ENCODE assay signal across 8 cellular contexts in the genomic region with DNA sequence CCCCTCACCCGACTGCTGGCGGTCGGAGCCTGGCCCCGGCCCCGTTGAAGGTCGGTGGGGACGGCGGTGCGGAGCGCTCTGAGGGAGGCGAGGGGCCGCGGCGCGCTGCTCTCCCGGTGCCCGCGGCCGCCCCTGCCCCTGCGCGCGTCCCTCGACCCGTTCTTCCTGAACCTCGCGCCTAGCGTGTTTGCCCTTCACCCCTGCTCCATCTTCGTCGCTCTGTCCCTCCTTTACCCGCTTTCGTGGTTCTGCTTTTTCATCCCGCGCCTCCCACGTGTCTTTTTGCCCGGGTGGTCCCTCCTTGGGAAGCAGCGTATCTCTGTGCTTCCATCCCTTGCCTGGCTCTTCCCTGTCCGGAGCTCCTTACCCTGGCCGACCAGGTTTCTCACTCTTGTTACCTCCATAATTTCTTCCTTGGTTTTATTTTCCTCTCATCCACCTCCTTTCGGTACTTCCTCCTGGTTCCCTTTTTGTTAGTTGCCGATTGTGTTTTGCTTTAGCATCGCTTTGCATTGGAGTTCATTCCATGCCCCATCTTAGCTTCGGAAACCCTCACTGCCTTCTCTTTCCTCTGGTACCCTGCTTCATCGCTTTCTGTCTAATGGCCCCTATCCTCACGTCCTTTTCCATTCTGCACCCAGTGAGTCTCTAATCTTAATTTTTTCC. TPM values are rescaled to one million over a fixed set of nuclear protein-coding genes. Genes with fewer than 3 reads are reported as not detected.
DNase-seq lines count a peak whose midpoint lies in the region; ATAC-seq and TF ChIP-seq lines count a peak whose summit lies in the region.

No MANE protein-coding gene starts in this region.

- H3K4me1 Mint-ChIP-seq in CD4-positive, CD25-positive, alpha-beta regulatory T cell = peaks cover 13 to 29% (median 22%) of the 10 kb centered on the region in 4 donors
- peaks cover 28% of the 10 kb centered on the region for H3K4me1 Mint-ChIP-seq in stimulated activated naive CD8-positive, alpha-beta T cell treated with anti-CD3 and anti-CD28 coated beads, Interleukin-15, Interleukin-2, amounts not matched to agents 100 ng/mL and 50 ng/mL, for 24 hours (ENCODE audit: low read depth)

- peak in 1 of 2 donors; percentile 5 for ATAC-seq in CD4-positive, CD25-positive, alpha-beta regulatory T cell (ENCODE audit: low read depth in 2 of 2)
- ATAC-seq in GM18868 (IDR thresholded peaks at IDR 0.05; ENCODE audit: unreplicated experiment) (peak; percentile 15), HG03135 (IDR thresholded peaks at IDR 0.05; ENCODE audit: unreplicated experiment) (peak; percentile 30)

- DNase-seq in CD4-positive, CD25-positive, alpha-beta regulatory T cell = peak in 2 of 3 donors; percentile 12 to 27
- peak in 31 of 61 donors; percentile 2 to 66 (median 32) for DNase-seq in caudate nucleus (lab: John Stamatoyannopoulos, UW)
- DNase-seq in kidney tubule cell (ENCODE audit: low spot score) = peak; percentile 6
- DNase-seq in stimulated activated CD8-positive, alpha-beta memory T cell treated with anti-CD3 and anti-CD28 coated beads, Interleukin-4, amount 100 ng/mL, for 48 hours = no peak

- peak overlapping the region; percentile 80 to 92 (median 83) for H3K27ac Mint-ChIP-seq in CD4-positive, CD25-positive, alpha-beta regulatory T cell
- peak overlapping the region; percentile 95 for H3K27ac Mint-ChIP-seq in stimulated activated naive CD8-positive, alpha-beta T cell treated with anti-CD3 and anti-CD28 coated beads, Interleukin-15, Interleukin-2, amounts not matched to agents 100 ng/mL and 50 ng/mL, for 24 hours

- H3K36me3 Mint-ChIP-seq in CD4-positive, CD25-positive, alpha-beta regulatory T cell = peaks cover 6% of the 10 kb centered on the region
- no peaks in the 10 kb centered on the region for H3K36me3 Mint-ChIP-seq in stimulated activated naive CD8-positive, alpha-beta T cell treated with anti-CD3 and anti-CD28 coated beads, Interleukin-15, Interleukin-2, amounts not matched to agents 100 ng/mL and 50 ng/mL, for 24 hours (ENCODE audit: low read depth)

- peaks cover 23% of the 10 kb centered on the region for H3K4me1 ChIP-seq in CD4-positive, CD25-positive, alpha-beta regulatory T cell (ENCODE audit: control insufficient read depth, insufficient read depth, low read length, poor library complexity, severe bottlenecking)

- no peaks in the 10 kb centered on the region for H3K9me3 Mint-ChIP-seq in CD4-positive, CD25-positive, alpha-beta regulatory T cell
- no peaks in the 10 kb centered on the region for H3K9me3 Mint-ChIP-seq in stimulated activated naive CD8-positive, alpha-beta T cell treated with anti-CD3 and anti-CD28 coated beads, Interleukin-15, Interleukin-2, amounts not matched to agents 100 ng/mL and 50 ng/mL, for 24 hours

- H3K4me3 Mint-ChIP-seq in CD4-positive, CD25-positive, alpha-beta regulatory T cell = peak overlapping the region; percentile 89 to 99 (median 94)
- peak overlapping the region; percentile 95 for H3K4me3 Mint-ChIP-seq in stimulated activated naive CD8-positive, alpha-beta T cell treated with anti-CD3 and anti-CD28 coated beads, Interleukin-15, Interleukin-2, amounts not matched to agents 100 ng/mL and 50 ng/mL, for 24 hours

- H3K27me3 ChIP-seq in CD4-positive, CD25-positive, alpha-beta regulatory T cell (ENCODE audit: control insufficient read depth, insufficient read depth, low read length) = no peaks in the 10 kb centered on the region

- H3K36me3 ChIP-seq in CD4-positive, CD25-positive, alpha-beta regulatory T cell (ENCODE audit: control insufficient read depth, insufficient read depth, low read length) = peaks cover 4% of the 10 kb centered on the region

- H3K27ac ChIP-seq in CD4-positive, CD25-positive, alpha-beta regulatory T cell (ENCODE audit: insufficient read depth, low read length, poor library complexity, severe bottlenecking) = peak overlapping the region; percentile 79
- peak overlapping the region; percentile 75 for H3K27ac ChIP-seq in caudate nucleus (ENCODE audit: low read depth, low read length)

- no peaks in the 10 kb centered on the region for H3K9me3 ChIP-seq in CD4-positive, CD25-positive, alpha-beta regulatory T cell (ENCODE audit: control insufficient read depth in 2 of 2, low read length in 2 of 2)

- peak overlapping the region; percentile 95 for H3K4me3 ChIP-seq in CD4-positive, CD25-positive, alpha-beta regulatory T cell (ENCODE audit: low read depth, low read length)

- H3K27me3 Mint-ChIP-seq in CD4-positive, CD25-positive, alpha-beta regulatory T cell = peaks cover 13% of the 10 kb centered on the region
- peaks cover 9% of the 10 kb centered on the region for H3K27me3 Mint-ChIP-seq in stimulated activated naive CD8-positive, alpha-beta T cell treated with anti-CD3 and anti-CD28 coated beads, Interleukin-15, Interleukin-2, amounts not matched to agents 100 ng/mL and 50 ng/mL, for 24 hours

TF ChIP-seq in PFSK-1, 5 proteins besides CTCF, POLR2A, EP300 and RAD21:
- TF ChIP-seq, protein P1, sequence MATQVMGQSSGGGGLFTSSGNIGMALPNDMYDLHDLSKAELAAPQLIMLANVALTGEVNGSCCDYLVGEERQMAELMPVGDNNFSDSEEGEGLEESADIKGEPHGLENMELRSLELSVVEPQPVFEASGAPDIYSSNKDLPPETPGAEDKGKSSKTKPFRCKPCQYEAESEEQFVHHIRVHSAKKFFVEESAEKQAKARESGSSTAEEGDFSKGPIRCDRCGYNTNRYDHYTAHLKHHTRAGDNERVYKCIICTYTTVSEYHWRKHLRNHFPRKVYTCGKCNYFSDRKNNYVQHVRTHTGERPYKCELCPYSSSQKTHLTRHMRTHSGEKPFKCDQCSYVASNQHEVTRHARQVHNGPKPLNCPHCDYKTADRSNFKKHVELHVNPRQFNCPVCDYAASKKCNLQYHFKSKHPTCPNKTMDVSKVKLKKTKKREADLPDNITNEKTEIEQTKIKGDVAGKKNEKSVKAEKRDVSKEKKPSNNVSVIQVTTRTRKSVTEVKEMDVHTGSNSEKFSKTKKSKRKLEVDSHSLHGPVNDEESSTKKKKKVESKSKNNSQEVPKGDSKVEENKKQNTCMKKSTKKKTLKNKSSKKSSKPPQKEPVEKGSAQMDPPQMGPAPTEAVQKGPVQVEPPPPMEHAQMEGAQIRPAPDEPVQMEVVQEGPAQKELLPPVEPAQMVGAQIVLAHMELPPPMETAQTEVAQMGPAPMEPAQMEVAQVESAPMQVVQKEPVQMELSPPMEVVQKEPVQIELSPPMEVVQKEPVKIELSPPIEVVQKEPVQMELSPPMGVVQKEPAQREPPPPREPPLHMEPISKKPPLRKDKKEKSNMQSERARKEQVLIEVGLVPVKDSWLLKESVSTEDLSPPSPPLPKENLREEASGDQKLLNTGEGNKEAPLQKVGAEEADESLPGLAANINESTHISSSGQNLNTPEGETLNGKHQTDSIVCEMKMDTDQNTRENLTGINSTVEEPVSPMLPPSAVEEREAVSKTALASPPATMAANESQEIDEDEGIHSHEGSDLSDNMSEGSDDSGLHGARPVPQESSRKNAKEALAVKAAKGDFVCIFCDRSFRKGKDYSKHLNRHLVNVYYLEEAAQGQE (IDR thresholded peaks at IDR 0.05; ENCODE audit: insufficient read depth in 1 of 2, low read depth in 2 of 2, low read length in 2 of 2) = no peak
- TF ChIP-seq FOXP2 (optimal IDR thresholded peaks at IDR 0.05; ENCODE audit: borderline replicate concordance, extremely low read depth, extremely low read length, insufficient read depth) = no peak
- 0 out of 2 replicates have a peak, but pooled peaks have one; percentile 56 for TF ChIP-seq SIN3A (IDR thresholded peaks at IDR 0.05; ENCODE audit: borderline replicate concordance, insufficient read depth, low read length)
- no peak for TF ChIP-seq POLR2AphosphoS5 (IDR thresholded peaks at IDR 0.05; ENCODE audit: low read depth, low read length)
- TF ChIP-seq TAF1 (IDR thresholded peaks at IDR 0.05; ENCODE audit: borderline replicate concordance, insufficient read depth, low read length) = no peak

RNA-seq across cellular contexts. Expression of a gene that starts 0.7 kb away (rescaled TPM):
- total RNA-seq in CD4-positive, CD25-positive, alpha-beta regulatory T cell = 10.1 TPM
- 1 to 10 TPM; 3.1 to 5.3 (median 3.5) TPM for polyA plus RNA-seq in CD4-positive, CD25-positive, alpha-beta regulatory T cell
- 6.5 TPM for polyA plus RNA-seq in PFSK-1 (2012; ENCODE audit: insufficient read length, low read depth)
